Comparison of ENCODE assay signal across 2 cellular contexts in genomic region chr4:37463033-37463432, GRCh38.
TF ChIP-seq lines count a peak whose summit lies in the region.

No MANE protein-coding gene starts in this region.

TF ChIP-seq in GM23338, 12 proteins besides CTCF, POLR2A, EP300 and RAD21:
- TF ChIP-seq ZNF462 (CRISPR knock-in tag; IDR thresholded peaks at IDR 0.05) (no peak), ETS1 (IDR thresholded peaks at IDR 0.05) (no peak), EZH2phosphoT487 (IDR thresholded peaks at IDR 0.05; ENCODE audit: unreplicated experiment) (no peak)

TF ChIP-seq in H1, 55 proteins besides CTCF, POLR2A, EP300 and RAD21:
- TF ChIP-seq RFX5 (IDR thresholded peaks at IDR 0.05; ENCODE audit: borderline replicate concordance, low read depth, low read length) (no peak), JUN (IDR thresholded peaks at IDR 0.05; ENCODE audit: low read depth, low read length) (no peak), BCL11A (IDR thresholded peaks at IDR 0.05; ENCODE audit: low read depth in 2 of 2, low read length in 2 of 2) (no peak), YY1 (IDR thresholded peaks at IDR 0.05; ENCODE audit: low read depth, low read length) (no peak)
- TF ChIP-seq, protein P1, sequence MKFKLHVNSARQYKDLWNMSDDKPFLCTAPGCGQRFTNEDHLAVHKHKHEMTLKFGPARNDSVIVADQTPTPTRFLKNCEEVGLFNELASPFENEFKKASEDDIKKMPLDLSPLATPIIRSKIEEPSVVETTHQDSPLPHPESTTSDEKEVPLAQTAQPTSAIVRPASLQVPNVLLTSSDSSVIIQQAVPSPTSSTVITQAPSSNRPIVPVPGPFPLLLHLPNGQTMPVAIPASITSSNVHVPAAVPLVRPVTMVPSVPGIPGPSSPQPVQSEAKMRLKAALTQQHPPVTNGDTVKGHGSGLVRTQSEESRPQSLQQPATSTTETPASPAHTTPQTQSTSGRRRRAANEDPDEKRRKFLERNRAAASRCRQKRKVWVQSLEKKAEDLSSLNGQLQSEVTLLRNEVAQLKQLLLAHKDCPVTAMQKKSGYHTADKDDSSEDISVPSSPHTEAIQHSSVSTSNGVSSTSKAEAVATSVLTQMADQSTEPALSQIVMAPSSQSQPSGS (IDR thresholded peaks at IDR 0.05; ENCODE audit: low read length): no peak
